1 cellular context compared by ENCODE assay signal in genomic region chr19:40751065-40751923, GRCh38.
A peak's percentile ranks its signal among the peaks of the same experiment; 100 is the strongest.
TF ChIP-seq lines count a peak whose summit lies in the region.

Gene SNRPA, plus strand, starts transcription at chr19:40751203. Its CDS starts 206 bp downstream, at chr19:40751409.

TF ChIP-seq in K562, 482 proteins besides CTCF, POLR2A, EP300 and RAD21 (continued from another document and continues in another):
- TF ChIP-seq, protein P1, sequence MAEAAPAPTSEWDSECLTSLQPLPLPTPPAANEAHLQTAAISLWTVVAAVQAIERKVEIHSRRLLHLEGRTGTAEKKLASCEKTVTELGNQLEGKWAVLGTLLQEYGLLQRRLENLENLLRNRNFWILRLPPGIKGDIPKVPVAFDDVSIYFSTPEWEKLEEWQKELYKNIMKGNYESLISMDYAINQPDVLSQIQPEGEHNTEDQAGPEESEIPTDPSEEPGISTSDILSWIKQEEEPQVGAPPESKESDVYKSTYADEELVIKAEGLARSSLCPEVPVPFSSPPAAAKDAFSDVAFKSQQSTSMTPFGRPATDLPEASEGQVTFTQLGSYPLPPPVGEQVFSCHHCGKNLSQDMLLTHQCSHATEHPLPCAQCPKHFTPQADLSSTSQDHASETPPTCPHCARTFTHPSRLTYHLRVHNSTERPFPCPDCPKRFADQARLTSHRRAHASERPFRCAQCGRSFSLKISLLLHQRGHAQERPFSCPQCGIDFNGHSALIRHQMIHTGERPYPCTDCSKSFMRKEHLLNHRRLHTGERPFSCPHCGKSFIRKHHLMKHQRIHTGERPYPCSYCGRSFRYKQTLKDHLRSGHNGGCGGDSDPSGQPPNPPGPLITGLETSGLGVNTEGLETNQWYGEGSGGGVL (CRISPR knock-in tag; IDR thresholded peaks at IDR 0.05): no peak
- TF ChIP-seq TEAD2 (tag; IDR thresholded peaks at IDR 0.05): no peak
- TF ChIP-seq CBX1 (IDR thresholded peaks at IDR 0.05; ENCODE audit: low read depth): 0 out of 2 replicates have a peak, but pooled peaks have one; percentile 35
- no peak for TF ChIP-seq ZMIZ1 (IDR thresholded peaks at IDR 0.05; ENCODE audit: low read depth in 2 of 2, low read length in 2 of 2)
- no peak for TF ChIP-seq MED1 (CRISPR knock-in tag; IDR thresholded peaks at IDR 0.05; ENCODE audit: borderline replicate concordance)
- TF ChIP-seq ATF4 (CRISPR knock-in tag; IDR thresholded peaks at IDR 0.05): no peak
- TF ChIP-seq ARID2 (IDR thresholded peaks at IDR 0.05): 0 out of 2 replicates have a peak, but pooled peaks have one; percentile 17
- TF ChIP-seq, protein P2, sequence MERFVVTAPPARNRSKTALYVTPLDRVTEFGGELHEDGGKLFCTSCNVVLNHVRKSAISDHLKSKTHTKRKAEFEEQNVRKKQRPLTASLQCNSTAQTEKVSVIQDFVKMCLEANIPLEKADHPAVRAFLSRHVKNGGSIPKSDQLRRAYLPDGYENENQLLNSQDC (CRISPR knock-in tag; IDR thresholded peaks at IDR 0.05): no peak
- TF ChIP-seq TAF15 (IDR thresholded peaks at IDR 0.05; ENCODE audit: low read depth, low read length): no peak
- no peak for TF ChIP-seq MXD1 (CRISPR knock-in tag; IDR thresholded peaks at IDR 0.05; ENCODE audit: borderline replicate concordance, poor library complexity, severe bottlenecking)
- TF ChIP-seq ILK (tag; IDR thresholded peaks at IDR 0.05; ENCODE audit: borderline replicate concordance, low read depth): no peak
- TF ChIP-seq GABPA (tag; conservative IDR thresholded peaks at IDR 0.05; ENCODE audit: low read depth): peak; percentile 48
- TF ChIP-seq TEAD1 (CRISPR knock-in tag; IDR thresholded peaks at IDR 0.05): no peak; a peak in 1 of 4 replicates
- TF ChIP-seq, protein P3, sequence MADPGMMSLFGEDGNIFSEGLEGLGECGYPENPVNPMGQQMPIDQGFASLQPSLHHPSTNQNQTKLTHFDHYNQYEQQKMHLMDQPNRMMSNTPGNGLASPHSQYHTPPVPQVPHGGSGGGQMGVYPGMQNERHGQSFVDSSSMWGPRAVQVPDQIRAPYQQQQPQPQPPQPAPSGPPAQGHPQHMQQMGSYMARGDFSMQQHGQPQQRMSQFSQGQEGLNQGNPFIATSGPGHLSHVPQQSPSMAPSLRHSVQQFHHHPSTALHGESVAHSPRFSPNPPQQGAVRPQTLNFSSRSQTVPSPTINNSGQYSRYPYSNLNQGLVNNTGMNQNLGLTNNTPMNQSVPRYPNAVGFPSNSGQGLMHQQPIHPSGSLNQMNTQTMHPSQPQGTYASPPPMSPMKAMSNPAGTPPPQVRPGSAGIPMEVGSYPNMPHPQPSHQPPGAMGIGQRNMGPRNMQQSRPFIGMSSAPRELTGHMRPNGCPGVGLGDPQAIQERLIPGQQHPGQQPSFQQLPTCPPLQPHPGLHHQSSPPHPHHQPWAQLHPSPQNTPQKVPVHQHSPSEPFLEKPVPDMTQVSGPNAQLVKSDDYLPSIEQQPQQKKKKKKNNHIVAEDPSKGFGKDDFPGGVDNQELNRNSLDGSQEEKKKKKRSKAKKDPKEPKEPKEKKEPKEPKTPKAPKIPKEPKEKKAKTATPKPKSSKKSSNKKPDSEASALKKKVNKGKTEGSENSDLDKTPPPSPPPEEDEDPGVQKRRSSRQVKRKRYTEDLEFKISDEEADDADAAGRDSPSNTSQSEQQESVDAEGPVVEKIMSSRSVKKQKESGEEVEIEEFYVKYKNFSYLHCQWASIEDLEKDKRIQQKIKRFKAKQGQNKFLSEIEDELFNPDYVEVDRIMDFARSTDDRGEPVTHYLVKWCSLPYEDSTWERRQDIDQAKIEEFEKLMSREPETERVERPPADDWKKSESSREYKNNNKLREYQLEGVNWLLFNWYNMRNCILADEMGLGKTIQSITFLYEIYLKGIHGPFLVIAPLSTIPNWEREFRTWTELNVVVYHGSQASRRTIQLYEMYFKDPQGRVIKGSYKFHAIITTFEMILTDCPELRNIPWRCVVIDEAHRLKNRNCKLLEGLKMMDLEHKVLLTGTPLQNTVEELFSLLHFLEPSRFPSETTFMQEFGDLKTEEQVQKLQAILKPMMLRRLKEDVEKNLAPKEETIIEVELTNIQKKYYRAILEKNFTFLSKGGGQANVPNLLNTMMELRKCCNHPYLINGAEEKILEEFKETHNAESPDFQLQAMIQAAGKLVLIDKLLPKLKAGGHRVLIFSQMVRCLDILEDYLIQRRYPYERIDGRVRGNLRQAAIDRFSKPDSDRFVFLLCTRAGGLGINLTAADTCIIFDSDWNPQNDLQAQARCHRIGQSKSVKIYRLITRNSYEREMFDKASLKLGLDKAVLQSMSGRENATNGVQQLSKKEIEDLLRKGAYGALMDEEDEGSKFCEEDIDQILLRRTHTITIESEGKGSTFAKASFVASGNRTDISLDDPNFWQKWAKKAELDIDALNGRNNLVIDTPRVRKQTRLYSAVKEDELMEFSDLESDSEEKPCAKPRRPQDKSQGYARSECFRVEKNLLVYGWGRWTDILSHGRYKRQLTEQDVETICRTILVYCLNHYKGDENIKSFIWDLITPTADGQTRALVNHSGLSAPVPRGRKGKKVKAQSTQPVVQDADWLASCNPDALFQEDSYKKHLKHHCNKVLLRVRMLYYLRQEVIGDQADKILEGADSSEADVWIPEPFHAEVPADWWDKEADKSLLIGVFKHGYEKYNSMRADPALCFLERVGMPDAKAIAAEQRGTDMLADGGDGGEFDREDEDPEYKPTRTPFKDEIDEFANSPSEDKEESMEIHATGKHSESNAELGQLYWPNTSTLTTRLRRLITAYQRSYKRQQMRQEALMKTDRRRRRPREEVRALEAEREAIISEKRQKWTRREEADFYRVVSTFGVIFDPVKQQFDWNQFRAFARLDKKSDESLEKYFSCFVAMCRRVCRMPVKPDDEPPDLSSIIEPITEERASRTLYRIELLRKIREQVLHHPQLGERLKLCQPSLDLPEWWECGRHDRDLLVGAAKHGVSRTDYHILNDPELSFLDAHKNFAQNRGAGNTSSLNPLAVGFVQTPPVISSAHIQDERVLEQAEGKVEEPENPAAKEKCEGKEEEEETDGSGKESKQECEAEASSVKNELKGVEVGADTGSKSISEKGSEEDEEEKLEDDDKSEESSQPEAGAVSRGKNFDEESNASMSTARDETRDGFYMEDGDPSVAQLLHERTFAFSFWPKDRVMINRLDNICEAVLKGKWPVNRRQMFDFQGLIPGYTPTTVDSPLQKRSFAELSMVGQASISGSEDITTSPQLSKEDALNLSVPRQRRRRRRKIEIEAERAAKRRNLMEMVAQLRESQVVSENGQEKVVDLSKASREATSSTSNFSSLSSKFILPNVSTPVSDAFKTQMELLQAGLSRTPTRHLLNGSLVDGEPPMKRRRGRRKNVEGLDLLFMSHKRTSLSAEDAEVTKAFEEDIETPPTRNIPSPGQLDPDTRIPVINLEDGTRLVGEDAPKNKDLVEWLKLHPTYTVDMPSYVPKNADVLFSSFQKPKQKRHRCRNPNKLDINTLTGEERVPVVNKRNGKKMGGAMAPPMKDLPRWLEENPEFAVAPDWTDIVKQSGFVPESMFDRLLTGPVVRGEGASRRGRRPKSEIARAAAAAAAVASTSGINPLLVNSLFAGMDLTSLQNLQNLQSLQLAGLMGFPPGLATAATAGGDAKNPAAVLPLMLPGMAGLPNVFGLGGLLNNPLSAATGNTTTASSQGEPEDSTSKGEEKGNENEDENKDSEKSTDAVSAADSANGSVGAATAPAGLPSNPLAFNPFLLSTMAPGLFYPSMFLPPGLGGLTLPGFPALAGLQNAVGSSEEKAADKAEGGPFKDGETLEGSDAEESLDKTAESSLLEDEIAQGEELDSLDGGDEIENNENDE (IDR thresholded peaks at IDR 0.05; ENCODE audit: low read depth, low read length): no peak
- 0 out of 2 replicates have a peak, but pooled peaks have one; percentile 35 for TF ChIP-seq MTA2 (IDR thresholded peaks at IDR 0.05; ENCODE audit: low read depth)
- TF ChIP-seq SPI1 (IDR thresholded peaks at IDR 0.05; ENCODE audit: borderline replicate concordance, low read depth, low read length): peak; percentile 39; the same call in 1 of the 2 replicates
- TF ChIP-seq, protein P4, sequence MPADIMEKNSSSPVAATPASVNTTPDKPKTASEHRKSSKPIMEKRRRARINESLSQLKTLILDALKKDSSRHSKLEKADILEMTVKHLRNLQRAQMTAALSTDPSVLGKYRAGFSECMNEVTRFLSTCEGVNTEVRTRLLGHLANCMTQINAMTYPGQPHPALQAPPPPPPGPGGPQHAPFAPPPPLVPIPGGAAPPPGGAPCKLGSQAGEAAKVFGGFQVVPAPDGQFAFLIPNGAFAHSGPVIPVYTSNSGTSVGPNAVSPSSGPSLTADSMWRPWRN (IDR thresholded peaks at IDR 0.05; ENCODE audit: low read depth): no peak
- TF ChIP-seq AFF4 (CRISPR knock-in tag; IDR thresholded peaks at IDR 0.05): peak; percentile 80
- TF ChIP-seq IRF1 (CRISPR knock-in tag; IDR thresholded peaks at IDR 0.05; ENCODE audit: borderline replicate concordance): no peak
- no peak for TF ChIP-seq LEF1 (IDR thresholded peaks at IDR 0.05)
- no peak for TF ChIP-seq NFXL1 (CRISPR knock-in tag; IDR thresholded peaks at IDR 0.05)
- TF ChIP-seq ASH1L (IDR thresholded peaks at IDR 0.05; ENCODE audit: borderline replicate concordance, low read depth, partially characterized antibody): no peak
- TF ChIP-seq NFYB (IDR thresholded peaks at IDR 0.05; ENCODE audit: extremely low read depth, insufficient read length): no peak
- no peak for TF ChIP-seq HMGN3 (IDR thresholded peaks at IDR 0.05; ENCODE audit: borderline replicate concordance, extremely low read depth, insufficient read length, low read depth, low read length)
- no peak for TF ChIP-seq EHMT2 (IDR thresholded peaks at IDR 0.05)
- TF ChIP-seq, protein P5, sequence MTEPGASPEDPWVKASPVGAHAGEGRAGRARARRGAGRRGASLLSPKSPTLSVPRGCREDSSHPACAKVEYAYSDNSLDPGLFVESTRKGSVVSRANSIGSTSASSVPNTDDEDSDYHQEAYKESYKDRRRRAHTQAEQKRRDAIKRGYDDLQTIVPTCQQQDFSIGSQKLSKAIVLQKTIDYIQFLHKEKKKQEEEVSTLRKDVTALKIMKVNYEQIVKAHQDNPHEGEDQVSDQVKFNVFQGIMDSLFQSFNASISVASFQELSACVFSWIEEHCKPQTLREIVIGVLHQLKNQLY (CRISPR knock-in tag; conservative IDR thresholded peaks at IDR 0.05): no peak
- no peak for TF ChIP-seq ZNF134 (CRISPR knock-in tag; conservative IDR thresholded peaks at IDR 0.05)
